ENCODE assay signal across 16 cellular contexts in genomic region chr11:131370901-131371790, GRCh38. TPM values are rescaled to one million over a fixed set of nuclear protein-coding genes. Genes with fewer than 3 reads are reported as not detected.
DNase-seq lines count a peak whose midpoint lies in the region; ATAC-seq lines count a peak whose summit lies in the region.
"Had no signal": no experiment of that assay in that cellular context is flagged by ENCODE, and none has a peak within 500 bp of the region (broad histone marks: within the 10 kb centered on the region; RNA-seq: fewer than 3 reads in every experiment).

No MANE protein-coding gene starts in this region.

- no peak overlapping the region for H3K4me3 ChIP-seq in mesendoderm (ENCODE audit: low read length)
- H3K4me3 ChIP-seq: mucosa of descending colon had no signal

- no peaks in the 10 kb centered on the region for H3K36me3 ChIP-seq in mesendoderm (ENCODE audit: control insufficient read depth, insufficient read depth, low read length)
- H3K36me3 ChIP-seq: Peyer's patch had no signal

- H3K23ac ChIP-seq in mesendoderm (ENCODE audit: low read length): no peak overlapping the region

- WGBS in mesendoderm (ENCODE audit: extremely low coverage, insufficient coverage, low lambda C conversion rate): no CpG with 5 or more reads among the region's 26 CpGs

- H2BK15ac ChIP-seq in mesendoderm (replicated peaks; ENCODE audit: low read depth): no peak overlapping the region

- H3K79me1 ChIP-seq in mesendoderm (ENCODE audit: low read length): no peaks in the 10 kb centered on the region

- peaks cover 27% of the 10 kb centered on the region for H3K4me1 ChIP-seq in mesendoderm (ENCODE audit: control insufficient read depth, low read depth, low read length)
- H3K4me1 ChIP-seq: Peyer's patch had no signal

- H4K5ac ChIP-seq in mesendoderm (ENCODE audit: low read length): no peak overlapping the region

- H3K18ac ChIP-seq in mesendoderm (ENCODE audit: low read length): no peak overlapping the region

- no peak overlapping the region for H2AK5ac ChIP-seq in mesendoderm (ENCODE audit: low read length)

- no peak overlapping the region for H2BK5ac ChIP-seq in mesendoderm (ENCODE audit: low read length)

- H3K79me2 ChIP-seq in mesendoderm (ENCODE audit: control insufficient read depth, insufficient read depth, low read length): no peaks in the 10 kb centered on the region

- DNase-seq in NCI-H524 (lab: John Stamatoyannopoulos, UW) (peak; percentile 6 to 37), NCI-H524 treated with DMSO at 0.1 percent for 48 hours (lab: John Stamatoyannopoulos, UW) (no peak), caudate nucleus (lab: John Stamatoyannopoulos, UW) (peak in 13 of 61 donors; percentile 12 to 64 (median 46)), mesendoderm (peak; percentile 15), superior temporal gyrus (ENCODE audit: extremely low spot score) (peak; percentile 75), NCI-H446 (lab: John Stamatoyannopoulos, UW) (no peak)
- DNase-seq in stimulated activated CD4-positive, alpha-beta T cell treated with anti-CD3 and anti-CD28 coated beads, Interleukin-15, amount 100 ng/mL, for 24 hours: no peak
- DNase-seq: activated CD4-positive, alpha-beta memory T cell treated with anti-CD3 and anti-CD28 coated beads, Interleukin-2, amount 10 ng/mL, durations not matched to agents 7 days and 5 days; activated gamma-delta T cell; CD4-positive, alpha-beta T cell; Kasumi-1; NCI-H2107 had no signal

- H3K9ac ChIP-seq in mesendoderm (ENCODE audit: low read length): no peak overlapping the region

- ATAC-seq in GM18511 (IDR thresholded peaks at IDR 0.05; ENCODE audit: unreplicated experiment): no peak

- H3K4me2 ChIP-seq in mesendoderm (ENCODE audit: low read length): no peak overlapping the region

- H3K27me3 ChIP-seq in mesendoderm (ENCODE audit: insufficient read depth, low read length, poor library complexity): no peaks in the 10 kb centered on the region

- no peak overlapping the region for H4K8ac ChIP-seq in mesendoderm (ENCODE audit: low read depth, low read length)

- H3K4ac ChIP-seq in mesendoderm (ENCODE audit: low read depth, low read length): no peak overlapping the region

- peak overlapping the region; percentile 18 for H3K27ac ChIP-seq in caudate nucleus (ENCODE audit: low read depth, low read length)
- H3K27ac ChIP-seq in mesendoderm (ENCODE audit: low read depth, low read length): no peak overlapping the region
- H3K27ac ChIP-seq: 22Rv1, Peyer's patch had no signal

- H3K56ac ChIP-seq in mesendoderm (ENCODE audit: low read length): peak overlapping the region; percentile 54

- H2BK120ac ChIP-seq in mesendoderm (ENCODE audit: low read depth, low read length): no peak overlapping the region

RNA-seq across cellular contexts. Expression of gene NTM, which starts 0.7 kb away (rescaled TPM):
- 5.8 TPM for polyA plus RNA-seq in mesendoderm (2013, experiment 1 of 2)
- 6.6 TPM for polyA plus RNA-seq in mesendoderm (2013, experiment 2 of 2)

Comparison
In these comparisons a context has a peak if more than half of its experiments do, and no peak if none do; other contexts are left out.
1. DNase-seq: peak in NCI-H524 (2 of 2), mesendoderm (single experiment) and superior temporal gyrus (single experiment); none in NCI-H524 treated with DMSO at 0.1 percent for 48 hours (single experiment), stimulated activated CD4-positive, alpha-beta T cell treated with anti-CD3 and anti-CD28 coated beads, Interleukin-15, amount 100 ng/mL, for 24 hours (single experiment) and NCI-H446 (0 of 2).